ENCODE assay signal across 34 cellular contexts in the genomic region with DNA sequence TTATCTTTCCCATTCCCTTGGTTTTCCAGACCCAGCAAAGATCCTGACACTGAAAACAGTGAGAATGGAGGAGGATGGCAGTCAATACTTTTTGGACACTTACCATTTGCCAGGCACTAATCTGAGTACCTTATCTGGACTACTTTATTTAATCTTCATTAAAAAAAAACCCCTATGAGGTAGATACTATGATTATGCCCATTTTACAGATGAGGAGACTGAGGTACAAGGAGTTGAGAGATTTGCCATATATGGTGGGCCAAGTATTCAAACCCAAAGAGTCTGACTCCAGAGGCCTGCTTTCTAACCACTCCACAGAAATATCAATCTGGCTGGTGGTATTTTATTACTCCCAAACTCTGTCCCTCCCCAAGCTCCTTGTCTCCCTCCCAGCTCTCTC. TPM values are rescaled to one million over a fixed set of nuclear protein-coding genes. Genes with fewer than 3 reads are reported as not detected.
"Had no signal": no experiment of that assay in that cellular context is flagged by ENCODE, and none has a peak within 500 bp of the region (broad histone marks: within the 10 kb centered on the region; RNA-seq: fewer than 3 reads in every experiment).

No MANE protein-coding gene starts in this region.

- H3K9me3 ChIP-seq: adrenal gland, ascending aorta, body of pancreas, breast epithelium had no signal

- H3K4me3 ChIP-seq: adrenal gland, ascending aorta, body of pancreas, breast epithelium, cardiac muscle cell had no signal

- H3K4me1 ChIP-seq: adrenal gland, ascending aorta, body of pancreas, breast epithelium had no signal

- H3K27me3 ChIP-seq: adrenal gland, ascending aorta, body of pancreas, brain microvascular endothelial cell, cardiac muscle cell had no signal

- H3K27ac ChIP-seq: adrenal gland, ascending aorta, body of pancreas, brain microvascular endothelial cell, breast epithelium, cardiac muscle cell had no signal

- H3K36me3 ChIP-seq: adrenal gland, ascending aorta, brain microvascular endothelial cell, breast epithelium, cardiac muscle cell had no signal

- DNase-seq: activated effector memory CD4-positive, alpha-beta T cell treated with anti-CD3 and anti-CD28 coated beads, Interleukin-2, amount 50 U/mL, for 16 hours; activated effector memory CD4-positive, alpha-beta T cell treated with Interleukin-2 at 50 U/mL for 16 hours; activated gamma-delta T cell; activated gamma-delta T cell treated with Interleukin-2 at 50 U/mL for 16 hours; activated naive CD4-positive, alpha-beta T cell; activated naive CD4-positive, alpha-beta T cell treated with anti-CD3 and anti-CD28 coated beads for 36 hours; activated naive CD4-positive, alpha-beta T cell treated with anti-CD3 and anti-CD28 coated beads, Interleukin-2, amount 10 ng/mL, durations not matched to agents 7 days and 5 days; activated naive CD4-positive, alpha-beta T cell treated with anti-CD3 and anti-CD28 coated beads, Interleukin-2, amount 50 U/mL, for 16 hours; activated naive CD4-positive, alpha-beta T cell treated with Interleukin-2 at 50 U/mL for 16 hours; activated naive CD8-positive, alpha-beta T cell treated with anti-CD3 and anti-CD28 coated beads for 36 hours; activated naive CD8-positive, alpha-beta T cell treated with anti-CD3 and anti-CD28 coated beads, Interleukin-2, amount 10 ng/mL, durations not matched to agents 7 days and 5 days; activated naive CD8-positive, alpha-beta T cell treated with anti-CD3 and anti-CD28 coated beads, Interleukin-2, amount 50 U/mL, for 24 hours; activated T-cell treated with anti-CD3 and anti-CD28 coated beads, Interleukin-2, amount 50 U/mL, for 24 hours; activated T-cell treated with anti-CD3 and anti-CD28 coated beads, Interleukin-2, amount 50 U/mL, for 4 hours; activated T-cell treated with anti-CD3 and anti-CD28 coated beads, Interleukin-2, amount 50 U/mL, for 48 hours; activated T-cell treated with anti-CD3 and anti-CD28 coated beads, Interleukin-2, amount 50 U/mL, for 72 hours; adrenal gland; amniotic stem cell; amygdala; anterior cingulate cortex; aorta; body of pancreas; brain microvascular endothelial cell; caudate nucleus; central memory CD4-positive, alpha-beta T cell; cerebellar nuclear complex had no signal

- FAIRE-seq: astrocyte had no signal

- ATAC-seq: activated naive CD4-positive, alpha-beta T cell treated with anti-CD3 and anti-CD28 coated beads, Interleukin-2, amount 50 U/mL, for 72 hours; activated naive CD8-positive, alpha-beta T cell treated with anti-CD3 and anti-CD28 coated beads, Interleukin-2, amount 50 U/mL, for 24 hours; activated T-cell treated with anti-CD3 and anti-CD28 coated beads, Interleukin-2, amount 50 U/mL, for 4 hours; activated T-cell treated with anti-CD3 and anti-CD28 coated beads, Interleukin-2, amount 50 U/mL, for 72 hours; activated T-helper 17 cell treated with anti-CD3 and anti-CD28 coated beads, Interleukin-2, amount 50 U/mL, for 72 hours; body of pancreas had no signal

RNA-seq across cellular contexts. Expression of gene HCN4, which starts 19.6 kb away (rescaled TPM):
- total RNA-seq: activated naive CD4-positive, alpha-beta T cell treated with anti-CD3 and anti-CD28 coated beads for 36 hours; activated naive CD8-positive, alpha-beta T cell treated with anti-CD3 and anti-CD28 coated beads for 36 hours; activated naive CD8-positive, alpha-beta T cell treated with anti-CD3 and anti-CD28 coated beads, Interleukin-2, amount 10 ng/mL, durations not matched to agents 7 days and 5 days; activated T-cell treated with anti-CD3 and anti-CD28 coated beads, Interleukin-2, amount 50 U/mL, for 4 hours; activated T-cell treated with anti-CD3 and anti-CD28 coated beads, Interleukin-2, amount 50 U/mL, for 72 hours; activated T-helper 1 cell treated with anti-CD3 and anti-CD28 coated beads, Interleukin-12 subunit alpha, Interleukin-12 subunit beta, Interleukin-2, Interleukin-4 antibody, amounts not matched to agents 30 ng/mL and 10 ng/mL and 1 ng/mL, durations not matched to agents 14 hours and 24 hours and 36 hours; activated T-helper 17 cell treated with anti-CD3 and anti-CD28 coated beads, Interleukin-2, amount 50 U/mL, for 72 hours; aorta; ascending aorta; breast epithelium; bronchial epithelial cell had no signal
